ENCODE assay signal across 1 cellular context in the genomic region with DNA sequence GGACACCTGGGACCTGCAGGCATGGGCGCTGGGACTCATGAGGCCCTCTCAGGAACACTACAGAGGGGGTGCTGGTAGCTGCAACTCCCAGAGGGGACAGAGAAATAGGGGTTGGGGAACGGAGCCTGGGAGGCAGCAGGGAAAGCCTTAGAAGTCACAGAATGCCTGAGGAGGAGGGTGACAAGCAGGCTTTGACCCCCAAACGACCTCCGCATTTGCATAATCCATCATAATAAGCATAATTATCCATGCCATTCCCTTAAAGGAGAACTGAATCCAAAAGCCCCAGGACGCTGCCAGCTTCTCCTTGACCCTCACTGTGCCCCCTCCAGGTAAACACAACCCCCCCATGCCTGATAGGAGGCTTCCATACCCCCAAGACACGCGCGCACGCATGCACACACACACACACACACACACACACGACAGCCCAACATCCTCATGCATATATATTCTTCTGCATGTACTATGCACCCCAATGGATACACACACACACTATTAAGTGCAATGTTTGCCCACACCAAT.
TF ChIP-seq lines count a peak whose summit lies in the region.

No MANE protein-coding gene starts in this region.

TF ChIP-seq in GM23338, 12 proteins besides CTCF, POLR2A, EP300 and RAD21 (continued from another document):
- TF ChIP-seq, protein P1, sequence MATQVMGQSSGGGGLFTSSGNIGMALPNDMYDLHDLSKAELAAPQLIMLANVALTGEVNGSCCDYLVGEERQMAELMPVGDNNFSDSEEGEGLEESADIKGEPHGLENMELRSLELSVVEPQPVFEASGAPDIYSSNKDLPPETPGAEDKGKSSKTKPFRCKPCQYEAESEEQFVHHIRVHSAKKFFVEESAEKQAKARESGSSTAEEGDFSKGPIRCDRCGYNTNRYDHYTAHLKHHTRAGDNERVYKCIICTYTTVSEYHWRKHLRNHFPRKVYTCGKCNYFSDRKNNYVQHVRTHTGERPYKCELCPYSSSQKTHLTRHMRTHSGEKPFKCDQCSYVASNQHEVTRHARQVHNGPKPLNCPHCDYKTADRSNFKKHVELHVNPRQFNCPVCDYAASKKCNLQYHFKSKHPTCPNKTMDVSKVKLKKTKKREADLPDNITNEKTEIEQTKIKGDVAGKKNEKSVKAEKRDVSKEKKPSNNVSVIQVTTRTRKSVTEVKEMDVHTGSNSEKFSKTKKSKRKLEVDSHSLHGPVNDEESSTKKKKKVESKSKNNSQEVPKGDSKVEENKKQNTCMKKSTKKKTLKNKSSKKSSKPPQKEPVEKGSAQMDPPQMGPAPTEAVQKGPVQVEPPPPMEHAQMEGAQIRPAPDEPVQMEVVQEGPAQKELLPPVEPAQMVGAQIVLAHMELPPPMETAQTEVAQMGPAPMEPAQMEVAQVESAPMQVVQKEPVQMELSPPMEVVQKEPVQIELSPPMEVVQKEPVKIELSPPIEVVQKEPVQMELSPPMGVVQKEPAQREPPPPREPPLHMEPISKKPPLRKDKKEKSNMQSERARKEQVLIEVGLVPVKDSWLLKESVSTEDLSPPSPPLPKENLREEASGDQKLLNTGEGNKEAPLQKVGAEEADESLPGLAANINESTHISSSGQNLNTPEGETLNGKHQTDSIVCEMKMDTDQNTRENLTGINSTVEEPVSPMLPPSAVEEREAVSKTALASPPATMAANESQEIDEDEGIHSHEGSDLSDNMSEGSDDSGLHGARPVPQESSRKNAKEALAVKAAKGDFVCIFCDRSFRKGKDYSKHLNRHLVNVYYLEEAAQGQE (IDR thresholded peaks at IDR 0.05; ENCODE audit: unreplicated experiment), result no peak
- TF ChIP-seq NANOG (IDR thresholded peaks at IDR 0.05; ENCODE audit: borderline replicate concordance) (no peak), CREB1 (CRISPR knock-in tag; IDR thresholded peaks at IDR 0.05; ENCODE audit: low read depth) (no peak), ZNF114 (CRISPR knock-in tag; IDR thresholded peaks at IDR 0.05) (no peak), JUNB (IDR thresholded peaks at IDR 0.05; ENCODE audit: unreplicated experiment) (no peak), EZH2phosphoT487 (IDR thresholded peaks at IDR 0.05; ENCODE audit: unreplicated experiment) (no peak), STAT1 (IDR thresholded peaks at IDR 0.05; ENCODE audit: unreplicated experiment) (no peak)
- TF ChIP-seq, protein P2, sequence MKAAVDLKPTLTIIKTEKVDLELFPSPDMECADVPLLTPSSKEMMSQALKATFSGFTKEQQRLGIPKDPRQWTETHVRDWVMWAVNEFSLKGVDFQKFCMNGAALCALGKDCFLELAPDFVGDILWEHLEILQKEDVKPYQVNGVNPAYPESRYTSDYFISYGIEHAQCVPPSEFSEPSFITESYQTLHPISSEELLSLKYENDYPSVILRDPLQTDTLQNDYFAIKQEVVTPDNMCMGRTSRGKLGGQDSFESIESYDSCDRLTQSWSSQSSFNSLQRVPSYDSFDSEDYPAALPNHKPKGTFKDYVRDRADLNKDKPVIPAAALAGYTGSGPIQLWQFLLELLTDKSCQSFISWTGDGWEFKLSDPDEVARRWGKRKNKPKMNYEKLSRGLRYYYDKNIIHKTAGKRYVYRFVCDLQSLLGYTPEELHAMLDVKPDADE (IDR thresholded peaks at IDR 0.05), result no peak
